In the genomic region with DNA sequence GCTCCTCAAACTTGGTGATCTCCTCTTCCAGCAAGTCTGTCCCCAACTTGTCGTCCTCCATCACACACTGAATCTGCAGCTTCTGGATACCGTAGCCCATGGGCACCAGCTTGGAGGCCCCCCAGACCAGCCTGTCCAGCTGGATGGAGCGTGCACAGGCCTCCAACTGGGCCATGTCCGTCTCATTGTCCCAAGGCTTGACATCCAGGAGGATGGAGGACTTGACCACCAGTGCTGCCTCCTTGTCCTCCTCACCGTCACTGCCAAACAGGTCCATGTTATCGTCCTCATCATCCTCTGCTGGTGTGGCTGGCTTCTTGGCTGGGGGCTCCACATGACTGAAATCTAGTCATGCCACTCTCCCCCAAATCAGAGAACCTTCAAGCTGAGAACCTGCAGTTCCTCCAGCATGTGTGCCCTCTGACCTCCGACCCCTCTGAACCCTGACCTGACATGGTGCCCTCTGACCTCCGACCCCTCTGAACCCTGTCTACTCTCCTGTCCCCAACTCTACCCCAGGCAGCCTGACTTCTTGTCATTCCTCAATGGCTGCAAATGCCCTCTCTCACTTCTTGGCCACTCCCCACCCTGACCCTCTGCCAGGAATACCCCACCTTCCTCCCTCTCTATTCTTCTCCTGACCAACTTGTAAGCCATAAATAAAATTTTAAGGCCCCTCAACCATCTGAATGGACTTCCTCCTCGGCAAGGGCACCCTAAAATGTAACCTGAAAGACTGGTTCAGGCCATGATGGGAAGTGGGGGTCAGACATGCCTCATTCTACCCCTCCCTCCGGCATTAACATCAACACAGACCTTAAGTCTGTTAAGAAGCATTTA, we compare ENCODE assay signal across 11 cellular contexts.
"Had no signal": no experiment of that assay in that cellular context is flagged by ENCODE, and none has a peak within 500 bp of the region (broad histone marks: within the 10 kb centered on the region; RNA-seq: fewer than 3 reads in every experiment).

No MANE protein-coding gene starts in this region.

- ATAC-seq: activated CD4-positive, CD25-positive, alpha-beta regulatory T cell treated with anti-CD3 and anti-CD28 coated beads, Interleukin-2, amount 50 U/mL, for 24 hours; left colon; natural killer cell treated with Interleukin-12 subunit alpha and Interleukin-12 subunit beta and Interleukin-15 and Interleukin-18, amount 100 ng/mL, for 72 hours had no signal

- H3K36me3 ChIP-seq: SJCRH30, thyroid gland had no signal

- DNase-seq: activated CD4-positive, alpha-beta T cell treated with anti-CD3 and anti-CD28 coated beads, Interleukin-2, amount 50 U/mL, for 4 hours; left colon; SJCRH30; stimulated activated CD4-positive, alpha-beta T cell treated with anti-CD3 and anti-CD28 coated beads, Interleukin-4, amount 100 ng/mL, for 4 hours; thyroid gland had no signal

- H3K27ac ChIP-seq: SJCRH30, thyroid gland had no signal

- H3K36me3 Mint-ChIP-seq: activated naive CD4-positive, alpha-beta T cell treated with anti-CD3 and anti-CD28 coated beads, Interleukin-2, amount 50 U/mL, for 24 hours; brain; natural killer cell treated with Interleukin-12 subunit alpha and Interleukin-12 subunit beta and Interleukin-15 and Interleukin-18, amount 100 ng/mL, for 72 hours had no signal

- H3K27me3 ChIP-seq: thyroid gland had no signal

- H3K4me1 ChIP-seq: SJCRH30, thyroid gland had no signal

- H3K4me3 Mint-ChIP-seq: activated naive CD4-positive, alpha-beta T cell treated with anti-CD3 and anti-CD28 coated beads, Interleukin-2, amount 50 U/mL, for 24 hours; brain; dendritic cell treated with granulocyte-macrophage colony-stimulating factor and Interleukin-4, amounts not matched to agents 40 ng/mL and 50 ng/mL, for 4 days; natural killer cell treated with Interleukin-12 subunit alpha and Interleukin-12 subunit beta and Interleukin-15 and Interleukin-18, amount 100 ng/mL, for 72 hours had no signal

- H3K9me3 Mint-ChIP-seq: activated naive CD4-positive, alpha-beta T cell treated with anti-CD3 and anti-CD28 coated beads, Interleukin-2, amount 50 U/mL, for 24 hours; activated T-helper 2 cell treated with anti-CD3 and anti-CD28 coated beads, Interferon-gamma antibody, Interleukin-2, Interleukin-4, amounts not matched to agents 10 μg/mL and 5 μg/mL and 100 μg/mL, durations not matched to agents 14 hours and 24 hours and 36 hours; dendritic cell treated with granulocyte-macrophage colony-stimulating factor and Interleukin-4, amounts not matched to agents 40 ng/mL and 50 ng/mL, for 4 days; natural killer cell treated with Interleukin-12 subunit alpha and Interleukin-12 subunit beta and Interleukin-15 and Interleukin-18, amount 100 ng/mL, for 72 hours had no signal

- H3K4me1 Mint-ChIP-seq: activated naive CD4-positive, alpha-beta T cell treated with anti-CD3 and anti-CD28 coated beads, Interleukin-2, amount 50 U/mL, for 24 hours had no signal

- H3K4me3 ChIP-seq: SJCRH30, thyroid gland had no signal

- H3K27ac Mint-ChIP-seq: activated naive CD4-positive, alpha-beta T cell treated with anti-CD3 and anti-CD28 coated beads, Interleukin-2, amount 50 U/mL, for 24 hours; activated T-helper 2 cell treated with anti-CD3 and anti-CD28 coated beads, Interferon-gamma antibody, Interleukin-2, Interleukin-4, amounts not matched to agents 10 μg/mL and 5 μg/mL and 100 μg/mL, durations not matched to agents 14 hours and 24 hours and 36 hours; brain; dendritic cell treated with granulocyte-macrophage colony-stimulating factor and Interleukin-4, amounts not matched to agents 40 ng/mL and 50 ng/mL, for 4 days; natural killer cell treated with Interleukin-12 subunit alpha and Interleukin-12 subunit beta and Interleukin-15 and Interleukin-18, amount 100 ng/mL, for 72 hours had no signal

- H3K9me3 ChIP-seq: SJCRH30, thyroid gland had no signal
